In genomic region chr15:84634228-84634837, GRCh38 we compare ENCODE assay signal across 8 cellular contexts. TPM values are rescaled to one million over a fixed set of nuclear protein-coding genes. Genes with fewer than 3 reads are reported as not detected.
A peak's percentile ranks its signal among the peaks of the same experiment; 100 is the strongest.
DNase-seq lines count a peak whose midpoint lies in the region; ATAC-seq and TF ChIP-seq lines count a peak whose summit lies in the region.

No MANE protein-coding gene starts in this region.

- H3K27me3 Mint-ChIP-seq in CD14-positive monocyte (ENCODE audit: low read depth in 3 of 3), result no peaks in the 10 kb centered on the region

- H3K4me3 ChIP-seq in NT2/D1 (ENCODE audit: insufficient read length, low read depth) (peak overlapping the region; percentile 54), endocrine pancreas (ENCODE audit: control insufficient read depth, insufficient read depth, low read length) (peak overlapping the region; percentile 97), neural cell (ENCODE audit: low read length) (peak overlapping the region; percentile 81)

- H3K4me1 ChIP-seq in NT2/D1 (ENCODE audit: insufficient read depth, insufficient read length), result peaks cover 8% of the 10 kb centered on the region
- H3K4me1 ChIP-seq in endocrine pancreas (ENCODE audit: control insufficient read depth, insufficient read depth, low read length), result peaks cover 9% of the 10 kb centered on the region

- peak overlapping the region; percentile 19 for H2AFZ ChIP-seq in neural cell (ENCODE audit: low read depth, low read length)

- no peak for TF ChIP-seq EP300 in neural cell (conservative IDR thresholded peaks at IDR 0.05; ENCODE audit: poor library complexity, severe bottlenecking)

- peaks cover 40% of the 10 kb centered on the region for H3K4me1 Mint-ChIP-seq in CD14-positive monocyte

- peak overlapping the region; percentile 16 to 80 (median 59) for H3K27ac Mint-ChIP-seq in CD14-positive monocyte

- H4K20me1 ChIP-seq in neural cell (ENCODE audit: insufficient read depth), result no peaks in the 10 kb centered on the region

- TF ChIP-seq RAD21 in neural cell (conservative IDR thresholded peaks at IDR 0.05), result no peak

- H3K9me2 ChIP-seq in neural cell (ENCODE audit: insufficient read depth, low read length), result no peaks in the 10 kb centered on the region

- TF ChIP-seq CTCF in CD14-positive monocyte (IDR thresholded peaks at IDR 0.05) (no peak), neural cell (IDR thresholded peaks at IDR 0.05; ENCODE audit: poor library complexity, severe bottlenecking) (no peak)

- H3K9me3 Mint-ChIP-seq in CD14-positive monocyte, result no peaks in the 10 kb centered on the region

- DNase-seq in CD14-positive monocyte (ENCODE audit: low spot score) (no peak), NT2/D1 (ENCODE audit: low read depth, low spot score) (no peak), SHP77 (lab: John Stamatoyannopoulos, UW) (no peak)
- DNase-seq in activated CD8-positive, alpha-beta memory T cell treated with anti-CD3 and anti-CD28 coated beads, Interleukin-2, amount 50 U/mL, for 48 hours, result no peak

- H3K4me3 Mint-ChIP-seq in CD14-positive monocyte, result peak overlapping the region; percentile 87 to 88

- no peaks in the 10 kb centered on the region for H3F3A ChIP-seq in neural cell (ENCODE audit: insufficient read depth, low read length, poor library complexity, severe bottlenecking)

- peaks cover 45% of the 10 kb centered on the region for H3K27me3 ChIP-seq in NT2/D1 (ENCODE audit: insufficient read depth, insufficient read length)
- H3K27me3 ChIP-seq in endocrine pancreas (ENCODE audit: control insufficient read depth, insufficient read depth, low read length), result no peaks in the 10 kb centered on the region
- no peaks in the 10 kb centered on the region for H3K27me3 ChIP-seq in neural cell (ENCODE audit: insufficient read depth, low read depth, low read length)

- intact Hi-C loops in CD14-positive monocyte (cut with micrococcal nuclease), result no loop called here

- no peaks in the 10 kb centered on the region for H3K9me3 ChIP-seq in NT2/D1 (ENCODE audit: insufficient read depth, low read length)
- no peaks in the 10 kb centered on the region for H3K9me3 ChIP-seq in endocrine pancreas (ENCODE audit: control insufficient read depth, low read length)
- H3K9me3 ChIP-seq in neural cell (ENCODE audit: low read length), result no peaks in the 10 kb centered on the region

- H3K4me2 ChIP-seq in neural cell (ENCODE audit: low read length), result peak overlapping the region; percentile 66

- H3K9ac ChIP-seq in NT2/D1 (ENCODE audit: insufficient read length, low read depth), result peak overlapping the region; percentile 81
- peak overlapping the region; percentile 63 for H3K9ac ChIP-seq in endocrine pancreas (ENCODE audit: control insufficient read depth, insufficient read depth, low read length)
- H3K9ac ChIP-seq in neural cell (ENCODE audit: low read length), result peak overlapping the region; percentile 83

- peaks cover 3% of the 10 kb centered on the region for H3K36me3 ChIP-seq in NT2/D1 (ENCODE audit: insufficient read depth, insufficient read length, low read length)
- no peaks in the 10 kb centered on the region for H3K36me3 ChIP-seq in endocrine pancreas (ENCODE audit: control insufficient read depth, insufficient read depth, low read length)
- H3K36me3 ChIP-seq in neural cell (ENCODE audit: insufficient read depth, low read length), result no peaks in the 10 kb centered on the region

- peaks cover 20% of the 10 kb centered on the region for H3K79me2 ChIP-seq in neural cell (replicated peaks; ENCODE audit: insufficient read depth, low read length)

- peak overlapping the region; percentile 73 for H3K27ac ChIP-seq in neural cell (ENCODE audit: low read length)

- ATAC-seq in GM19035 (IDR thresholded peaks at IDR 0.05; ENCODE audit: unreplicated experiment) (no peak), HG03469 (IDR thresholded peaks at IDR 0.05; ENCODE audit: unreplicated experiment) (no peak)

- H3K36me3 Mint-ChIP-seq in CD14-positive monocyte, result peaks cover 16 to 35% of the 10 kb centered on the region in 2 donors

TF ChIP-seq in neural cell, 6 proteins besides CTCF, POLR2A, EP300 and RAD21:
- no peak for TF ChIP-seq EZH2 (IDR thresholded peaks at IDR 0.05; ENCODE audit: borderline replicate concordance, insufficient read depth, low read length, poor library complexity, severe bottlenecking)
- no peak for TF ChIP-seq TAF1 (IDR thresholded peaks at IDR 0.05; ENCODE audit: low read depth)
- TF ChIP-seq MXI1 (conservative IDR thresholded peaks at IDR 0.05; ENCODE audit: poor library complexity, severe bottlenecking), result no peak
- no peak for TF ChIP-seq SMC3 (conservative IDR thresholded peaks at IDR 0.05; ENCODE audit: poor library complexity)
- TF ChIP-seq POLR2AphosphoS5 (IDR thresholded peaks at IDR 0.05), result no peak
- TF ChIP-seq, protein P1, sequence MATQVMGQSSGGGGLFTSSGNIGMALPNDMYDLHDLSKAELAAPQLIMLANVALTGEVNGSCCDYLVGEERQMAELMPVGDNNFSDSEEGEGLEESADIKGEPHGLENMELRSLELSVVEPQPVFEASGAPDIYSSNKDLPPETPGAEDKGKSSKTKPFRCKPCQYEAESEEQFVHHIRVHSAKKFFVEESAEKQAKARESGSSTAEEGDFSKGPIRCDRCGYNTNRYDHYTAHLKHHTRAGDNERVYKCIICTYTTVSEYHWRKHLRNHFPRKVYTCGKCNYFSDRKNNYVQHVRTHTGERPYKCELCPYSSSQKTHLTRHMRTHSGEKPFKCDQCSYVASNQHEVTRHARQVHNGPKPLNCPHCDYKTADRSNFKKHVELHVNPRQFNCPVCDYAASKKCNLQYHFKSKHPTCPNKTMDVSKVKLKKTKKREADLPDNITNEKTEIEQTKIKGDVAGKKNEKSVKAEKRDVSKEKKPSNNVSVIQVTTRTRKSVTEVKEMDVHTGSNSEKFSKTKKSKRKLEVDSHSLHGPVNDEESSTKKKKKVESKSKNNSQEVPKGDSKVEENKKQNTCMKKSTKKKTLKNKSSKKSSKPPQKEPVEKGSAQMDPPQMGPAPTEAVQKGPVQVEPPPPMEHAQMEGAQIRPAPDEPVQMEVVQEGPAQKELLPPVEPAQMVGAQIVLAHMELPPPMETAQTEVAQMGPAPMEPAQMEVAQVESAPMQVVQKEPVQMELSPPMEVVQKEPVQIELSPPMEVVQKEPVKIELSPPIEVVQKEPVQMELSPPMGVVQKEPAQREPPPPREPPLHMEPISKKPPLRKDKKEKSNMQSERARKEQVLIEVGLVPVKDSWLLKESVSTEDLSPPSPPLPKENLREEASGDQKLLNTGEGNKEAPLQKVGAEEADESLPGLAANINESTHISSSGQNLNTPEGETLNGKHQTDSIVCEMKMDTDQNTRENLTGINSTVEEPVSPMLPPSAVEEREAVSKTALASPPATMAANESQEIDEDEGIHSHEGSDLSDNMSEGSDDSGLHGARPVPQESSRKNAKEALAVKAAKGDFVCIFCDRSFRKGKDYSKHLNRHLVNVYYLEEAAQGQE (IDR thresholded peaks at IDR 0.05; ENCODE audit: borderline replicate concordance), result no peak

RNA-seq across cellular contexts. Expression of gene WDR73, which starts 19.8 kb away (rescaled TPM):
- polyA plus RNA-seq in CD14-positive monocyte (10 to 100 TPM; 12.1 to 14.3 TPM), neural cell (75.4 and 103 TPM in 2 replicates)
- polyA minus RNA-seq in neural cell, result 54.5 and 59.0 TPM in 2 replicates

RNA-seq across cellular contexts. Expression of gene NMB, which starts 23.7 kb away (rescaled TPM):
- polyA plus RNA-seq in CD14-positive monocyte (under 1 TPM; 0.45 to 0.81 TPM), neural cell (3.0 and 4.7 TPM in 2 replicates)
- not detected in 2 replicates for polyA minus RNA-seq in neural cell

RNA-seq across cellular contexts. Expression of gene ZSCAN2, which starts 33.5 kb away (rescaled TPM):
- polyA plus RNA-seq in CD14-positive monocyte (1 to 10 TPM; 1.7 to 3.4 TPM), neural cell (29.9 and 55.6 TPM in 2 replicates)
- 77.4 and 83.8 TPM in 2 replicates for polyA minus RNA-seq in neural cell
